9 cellular contexts compared by ENCODE assay signal in the genomic region with DNA sequence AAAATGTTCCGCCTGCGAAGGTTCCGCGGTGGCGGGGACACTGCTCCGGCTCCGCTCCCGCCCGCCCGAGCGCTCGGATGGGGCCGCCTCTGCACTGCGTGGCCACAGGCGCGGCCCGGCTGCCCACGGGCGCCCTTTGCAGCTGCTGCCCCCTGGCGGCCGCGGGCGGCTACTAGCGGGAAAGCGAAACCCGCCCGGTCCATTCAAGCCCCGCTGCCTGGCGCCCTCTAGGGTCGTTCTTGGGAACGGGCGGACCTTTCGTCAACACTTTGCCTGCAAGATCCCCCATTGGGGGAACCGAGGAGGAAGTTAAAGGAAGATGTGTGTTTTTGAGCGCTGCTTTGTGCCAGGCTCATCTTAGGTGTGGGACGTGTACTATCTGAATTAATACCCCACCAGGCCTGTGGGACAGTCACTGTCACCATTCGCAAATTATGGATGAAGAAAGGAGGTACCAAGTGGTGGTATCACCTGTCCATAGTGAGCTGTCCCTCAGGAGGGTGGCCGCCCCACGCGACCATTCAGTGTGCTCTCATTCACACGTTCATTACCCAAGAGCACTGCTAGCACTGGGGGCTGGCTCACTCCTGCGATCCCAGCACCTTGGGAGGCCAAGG. TPM values are rescaled to one million over a fixed set of nuclear protein-coding genes. Genes with fewer than 3 reads are reported as not detected.
DNase-seq lines count a peak whose midpoint lies in the region; ATAC-seq, FAIRE-seq and TF ChIP-seq lines count a peak whose summit lies in the region.
"Had no signal": no experiment of that assay in that cellular context is flagged by ENCODE, and none has a peak within 500 bp of the region (broad histone marks: within the 10 kb centered on the region; RNA-seq: fewer than 3 reads in every experiment).

No MANE protein-coding gene starts in this region.

- intact Hi-C loops in activated B cell treated with CpG ODN at 0.5 μM for 24 hours (cut with micrococcal nuclease) (loop anchor here (1.0 to 5.0 kb wide), 10 partner anchors 19 to 324 kb away; partner anchors contain the start of genes ADSS1, CDCA4 and GPR132), MCF 10A (cut with micrococcal nuclease) (loop anchor here (1.0 kb wide), 3 partner anchors 70 to 150 kb away; no protein-coding TSS in a partner anchor)

- H3K27me3 Mint-ChIP-seq in activated B cell treated with CpG ODN at 0.5 μM for 24 hours, result no peaks in the 10 kb centered on the region
- H3K27me3 Mint-ChIP-seq in MCF 10A (ENCODE audit: insufficient read depth, unreplicated experiment), result no peaks in the 10 kb centered on the region

- H3K9me3 Mint-ChIP-seq in activated B cell treated with CpG ODN at 0.5 μM for 24 hours (no peaks in the 10 kb centered on the region), MCF 10A (ENCODE audit: unreplicated experiment) (no peaks in the 10 kb centered on the region)
- H3K9me3 Mint-ChIP-seq: stimulated activated naive CD8-positive, alpha-beta T cell treated with anti-CD3 and anti-CD28 coated beads, Interleukin-15, Interleukin-2, amounts not matched to agents 100 ng/mL and 50 ng/mL, for 24 hours had no signal

- H3K4me3 Mint-ChIP-seq in activated B cell treated with CpG ODN at 0.5 μM for 24 hours (peak overlapping the region; percentile 46), MCF 10A (ENCODE audit: unreplicated experiment) (no peak overlapping the region)
- H3K4me3 Mint-ChIP-seq: stimulated activated naive CD8-positive, alpha-beta T cell treated with anti-CD3 and anti-CD28 coated beads, Interleukin-15, Interleukin-2, amounts not matched to agents 100 ng/mL and 50 ng/mL, for 24 hours had no signal

- DNase-seq in GM18507 (ENCODE audit: extremely low spot score, insufficient read length, low read depth) (peak; percentile 87), NCI-H345 (lab: John Stamatoyannopoulos, UW) (peak; percentile 91), activated B cell treated with CpG ODN at 0.5 μM for 24 hours (peak; percentile 93), MCF 10A (ENCODE audit: unreplicated experiment) (peak; percentile 79), islet precursor cell (peak; percentile 91), DMS79 (lab: John Stamatoyannopoulos, UW) (no peak)
- DNase-seq in stimulated activated CD4-positive, alpha-beta T cell treated with anti-CD3 and anti-CD28 coated beads, Interleukin-1b, Interleukin-23, amount 100 ng/mL, for 4 hours (ENCODE audit: low read depth in 2 of 2), result peak; percentile 92 to 94

- CTCF ChIA-PET in activated B cell treated with CpG ODN at 0.5 μM for 24 hours (lab: Charles Lee), result interaction anchor here (0.7 to 4.6 kb wide), 27 partner anchors 11 to 293 kb away, joined by 3 to 71 read pairs (median 5); partner anchors contain the start of genes CDCA4, CLBA1, GPR132 and SIVA1
- CTCF ChIA-PET in MCF 10A (lab: Yijun Ruan, JAX), result interaction anchor here (0.6 to 8.1 kb wide), 41 partner anchors 9 to 277 kb away, joined by 3 to 167 read pairs (median 5); partner anchors contain the start of genes CDCA4, CLBA1 and PLD4

- ATAC-seq in HG03139 (IDR thresholded peaks at IDR 0.05; ENCODE audit: unreplicated experiment) (peak; percentile 61), activated B cell treated with CpG ODN at 0.5 μM for 24 hours (ENCODE audit: low read depth) (peak; percentile 90)

- H3K36me3 Mint-ChIP-seq in activated B cell treated with CpG ODN at 0.5 μM for 24 hours (ENCODE audit: low read depth) (peaks cover 26% of the 10 kb centered on the region), MCF 10A (ENCODE audit: insufficient read depth, unreplicated experiment) (no peaks in the 10 kb centered on the region)

- BruUV-seq in MCF 10A (replicated peaks; lab: Mats Ljungman, UMichigan), result no TSS peak

- H3K27ac Mint-ChIP-seq in activated B cell treated with CpG ODN at 0.5 μM for 24 hours (peak overlapping the region; percentile 59), MCF 10A (ENCODE audit: low read depth, unreplicated experiment) (no peak overlapping the region)
- H3K27ac Mint-ChIP-seq: stimulated activated naive CD8-positive, alpha-beta T cell treated with anti-CD3 and anti-CD28 coated beads, Interleukin-15, Interleukin-2, amounts not matched to agents 100 ng/mL and 50 ng/mL, for 24 hours had no signal

- H3K4me1 Mint-ChIP-seq in activated B cell treated with CpG ODN at 0.5 μM for 24 hours (peaks cover 15% of the 10 kb centered on the region), MCF 10A (ENCODE audit: insufficient read depth, unreplicated experiment) (no peaks in the 10 kb centered on the region)

- POLR2A ChIA-PET in activated B cell treated with CpG ODN at 0.5 μM for 24 hours (lab: Charles Lee) (interaction anchor here (0.6 to 3.6 kb wide), 10 partner anchors 18 to 279 kb away, joined by 3 to 18 read pairs (median 6); partner anchors contain the start of genes CDCA4, CLBA1 and GPR132), MCF 10A (lab: Yijun Ruan, JAX) (interaction anchor here (1.0 to 5.4 kb wide), 9 partner anchors 14 to 78 kb away, joined by 3 to 39 read pairs (median 7); partner anchors contain the start of gene CDCA4)

- peak; percentile 87 for FAIRE-seq in GM18507 (lab: Jason Lieb, UNC)

- TF ChIP-seq CTCF in activated B cell treated with CpG ODN at 0.5 μM for 24 hours (IDR thresholded peaks at IDR 0.05) (peak; percentile 97), MCF 10A (IDR thresholded peaks at IDR 0.05; ENCODE audit: unreplicated experiment) (peak; percentile 100)

RNA-seq across cellular contexts. Expression of gene GPR132, which starts 19.4 kb away (rescaled TPM):
- 43.4 and 48.5 TPM in 2 replicates for total RNA-seq in activated B cell treated with CpG ODN at 0.5 μM for 24 hours
- 0.42 TPM in 1 of 2 replicates, not detected in the other for total RNA-seq in MCF 10A (2022)

RNA-seq across cellular contexts. Expression of gene CDCA4, which starts 24.9 kb away (rescaled TPM):
- 11.7 and 13.6 TPM in 2 replicates for total RNA-seq in activated B cell treated with CpG ODN at 0.5 μM for 24 hours
- total RNA-seq in MCF 10A (2022), result 29.3 and 33.0 TPM in 2 replicates

Comparison
In these comparisons a context has a peak if more than half of its experiments do, and no peak if none do; other contexts are left out.
1. RNA of gene GPR132, which starts 19.4 kb away (total RNA-seq): 43.4 to 48.5 TPM in activated B cell treated with CpG ODN at 0.5 μM for 24 hours; 0.42 TPM in MCF 10A; every median in the first group is over 10 times any median in the second.